In the genomic region with DNA sequence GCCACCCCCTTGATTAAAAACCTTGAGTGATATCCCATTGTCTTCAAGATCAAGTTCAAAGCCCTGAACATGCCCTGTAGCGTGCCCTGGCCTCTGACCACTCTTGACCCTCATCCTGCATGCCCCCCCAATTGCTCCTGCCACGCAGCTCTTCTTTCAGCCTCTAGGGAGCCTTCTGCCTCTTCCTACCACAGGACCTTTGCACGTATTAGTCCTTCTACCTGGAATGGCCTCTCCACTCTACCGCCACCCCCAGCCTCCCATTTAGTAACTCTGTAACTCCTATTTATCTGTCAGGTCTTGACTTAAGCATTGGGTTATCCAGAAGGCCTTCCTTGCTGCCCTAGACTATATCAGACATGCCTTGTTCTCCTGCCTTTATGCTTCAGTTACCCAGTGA, we compare ENCODE assay signal across 2 cellular contexts.
A peak's percentile ranks its signal among the peaks of the same experiment; 100 is the strongest.
TF ChIP-seq lines count a peak whose summit lies in the region.

No MANE protein-coding gene starts in this region.

TF ChIP-seq in K562, 482 proteins besides CTCF, POLR2A, EP300 and RAD21:
- TF ChIP-seq RBM25 (IDR thresholded peaks at IDR 0.05; ENCODE audit: low read depth, low read length, severe bottlenecking) (peak; percentile 9), ZNF740 (CRISPR knock-in tag; IDR thresholded peaks at IDR 0.05) (0 out of 2 replicates have a peak, but pooled peaks have one; percentile 21), ZNF740 (tag; IDR thresholded peaks at IDR 0.05) (no peak)
- TF ChIP-seq, protein P1, sequence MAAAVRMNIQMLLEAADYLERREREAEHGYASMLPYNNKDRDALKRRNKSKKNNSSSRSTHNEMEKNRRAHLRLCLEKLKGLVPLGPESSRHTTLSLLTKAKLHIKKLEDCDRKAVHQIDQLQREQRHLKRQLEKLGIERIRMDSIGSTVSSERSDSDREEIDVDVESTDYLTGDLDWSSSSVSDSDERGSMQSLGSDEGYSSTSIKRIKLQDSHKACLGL (CRISPR knock-in tag; IDR thresholded peaks at IDR 0.05; ENCODE audit: borderline replicate concordance, poor library complexity, severe bottlenecking), result no peak

TF ChIP-seq in H1, 55 proteins besides CTCF, POLR2A, EP300 and RAD21:
- TF ChIP-seq KDM1A (IDR thresholded peaks at IDR 0.05; ENCODE audit: borderline replicate concordance, low read length) (peak; percentile 92), PHF8 (conservative IDR thresholded peaks at IDR 0.05; ENCODE audit: low read depth, low read length) (no peak)
